Comparison of ENCODE assay signal across 1 cellular context in genomic region chr9:98091735-98092632, GRCh38.
TF ChIP-seq lines count a peak whose summit lies in the region.

No MANE protein-coding gene starts in this region.

TF ChIP-seq in IMR-90, 13 proteins besides CTCF, POLR2A, EP300 and RAD21:
- no peak for TF ChIP-seq SMC3 (IDR thresholded peaks at IDR 0.05; ENCODE audit: low read depth, low read length)
- no peak for TF ChIP-seq MAFK (IDR thresholded peaks at IDR 0.05; ENCODE audit: low read depth, low read length)
- TF ChIP-seq MXI1 (IDR thresholded peaks at IDR 0.05; ENCODE audit: borderline replicate concordance, low read depth, low read length): no peak
- TF ChIP-seq FOS (IDR thresholded peaks at IDR 0.05; ENCODE audit: low read depth, low read length): no peak
- TF ChIP-seq, protein P1, sequence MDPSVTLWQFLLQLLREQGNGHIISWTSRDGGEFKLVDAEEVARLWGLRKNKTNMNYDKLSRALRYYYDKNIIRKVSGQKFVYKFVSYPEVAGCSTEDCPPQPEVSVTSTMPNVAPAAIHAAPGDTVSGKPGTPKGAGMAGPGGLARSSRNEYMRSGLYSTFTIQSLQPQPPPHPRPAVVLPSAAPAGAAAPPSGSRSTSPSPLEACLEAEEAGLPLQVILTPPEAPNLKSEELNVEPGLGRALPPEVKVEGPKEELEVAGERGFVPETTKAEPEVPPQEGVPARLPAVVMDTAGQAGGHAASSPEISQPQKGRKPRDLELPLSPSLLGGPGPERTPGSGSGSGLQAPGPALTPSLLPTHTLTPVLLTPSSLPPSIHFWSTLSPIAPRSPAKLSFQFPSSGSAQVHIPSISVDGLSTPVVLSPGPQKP (IDR thresholded peaks at IDR 0.05; ENCODE audit: borderline replicate concordance, low read depth, low read length): no peak
- TF ChIP-seq NFE2L2 (IDR thresholded peaks at IDR 0.05; ENCODE audit: low read depth, low read length): no peak
- TF ChIP-seq MAZ (IDR thresholded peaks at IDR 0.05; ENCODE audit: borderline replicate concordance, low read depth, low read length): no peak
- TF ChIP-seq RFX5 (IDR thresholded peaks at IDR 0.05; ENCODE audit: low read depth, low read length): no peak
- TF ChIP-seq CHD1 (IDR thresholded peaks at IDR 0.05; ENCODE audit: low read depth, low read length): no peak
